29 cellular contexts compared by ENCODE assay signal in the genomic region with DNA sequence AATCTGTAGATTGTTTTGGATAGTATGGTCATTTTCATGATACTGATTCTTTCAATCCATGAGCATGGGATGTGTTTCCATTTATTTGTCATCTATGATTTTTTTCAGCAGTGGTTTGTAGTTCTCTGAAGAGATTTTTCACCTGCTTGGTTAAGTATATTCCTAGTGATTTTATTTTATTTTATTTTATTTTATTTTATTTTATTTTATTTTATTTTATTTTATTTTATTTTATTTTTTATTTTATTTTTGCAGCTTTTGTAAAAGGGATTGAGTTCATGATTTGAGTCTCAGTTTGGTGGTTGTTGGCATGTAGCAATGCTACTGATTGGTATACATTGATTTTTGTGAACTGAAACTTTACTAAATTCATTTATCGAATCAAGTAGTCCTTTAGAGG.
DNase-seq lines count a peak whose midpoint lies in the region; ATAC-seq, FAIRE-seq and TF ChIP-seq lines count a peak whose summit lies in the region.
"Had no signal": no experiment of that assay in that cellular context is flagged by ENCODE, and none has a peak within 500 bp of the region (broad histone marks: within the 10 kb centered on the region; RNA-seq: fewer than 3 reads in every experiment).

No MANE protein-coding gene starts in this region.

- DNase-seq in WTC11 (ENCODE audit: low spot score) (no peak), frontal cortex (ENCODE audit: low spot score in 2 of 2) (no peak), dermis blood vessel endothelial cell (no peak), posterior vena cava (ENCODE audit: low spot score) (no peak)
- DNase-seq: 8988T; ACHN; AML-193; BE2C; C1 segment of cervical spinal cord; Caco-2; Calu3; CD4-positive, alpha-beta memory T cell; CD4-positive, alpha-beta T cell; CD4-positive, CD25-positive, alpha-beta regulatory T cell; CD8-positive, alpha-beta memory T cell; CD8-positive, alpha-beta T cell; COR-L47; DMS 273 treated with DMSO at 0.1 percent for 48 hours; DMS153; DMS53; DMS79; DMS79 treated with DMSO at 0.1 percent for 48 hours; DND-41; EL had no signal

- no peak overlapping the region for H3K27ac Mint-ChIP-seq in WTC11
- H3K27ac Mint-ChIP-seq: B cell; CD14-positive monocyte; CD4-positive, alpha-beta T cell; CD4-positive, CD25-positive, alpha-beta regulatory T cell; CD8-positive, alpha-beta memory T cell; CD8-positive, alpha-beta T cell had no signal

- intact Hi-C loops in posterior vena cava (cut with DNase I): no loop called here

- peaks cover 11% of the 10 kb centered on the region for H3K36me3 Mint-ChIP-seq in WTC11
- H3K36me3 Mint-ChIP-seq: CD14-positive monocyte; CD4-positive, alpha-beta memory T cell; CD4-positive, CD25-positive, alpha-beta regulatory T cell; CD8-positive, alpha-beta memory T cell; CD8-positive, alpha-beta T cell had no signal

- FAIRE-seq in frontal cortex (lab: Jason Lieb, UNC): peak; percentile 31
- FAIRE-seq: A204.1, A549, D721Med had no signal

- no peak for TF ChIP-seq CTCF in WTC11 (IDR thresholded peaks at IDR 0.05)

- peaks cover 48% of the 10 kb centered on the region for H3K9me3 Mint-ChIP-seq in WTC11
- H3K9me3 Mint-ChIP-seq: CD4-positive, alpha-beta T cell had no signal

- no peak overlapping the region for H3K4me3 Mint-ChIP-seq in WTC11
- H3K4me3 Mint-ChIP-seq: B cell; CD14-positive monocyte; CD4-positive, alpha-beta memory T cell; CD4-positive, alpha-beta T cell; CD4-positive, CD25-positive, alpha-beta regulatory T cell; CD8-positive, alpha-beta memory T cell; CD8-positive, alpha-beta T cell had no signal

- POLR2A ChIA-PET in WTC11 (lab: Charles Lee): no interaction called here

- no peak for ATAC-seq in WTC11
- ATAC-seq: A549; CD8-positive, alpha-beta T cell had no signal

- H3K27me3 Mint-ChIP-seq in WTC11 (ENCODE audit: low read depth): no peaks in the 10 kb centered on the region
- H3K27me3 Mint-ChIP-seq: CD4-positive, alpha-beta T cell had no signal

- H3K4me1 Mint-ChIP-seq in WTC11: no peaks in the 10 kb centered on the region; the same call in 1 of the 2 replicates
- H3K4me1 Mint-ChIP-seq: B cell; CD14-positive monocyte; CD4-positive, alpha-beta memory T cell; CD4-positive, CD25-positive, alpha-beta regulatory T cell; CD8-positive, alpha-beta memory T cell had no signal

- CTCF ChIA-PET in WTC11 (lab: Charles Lee): no interaction called here

TF ChIP-seq in WTC11, 78 proteins besides CTCF, POLR2A, EP300 and RAD21:
- TF ChIP-seq ZBTB21 (CRISPR knock-in tag; IDR thresholded peaks at IDR 0.05; ENCODE audit: borderline replicate concordance) (no peak), HMGA2 (CRISPR knock-in tag; IDR thresholded peaks at IDR 0.05) (peak; percentile 98)
